Comparison of ENCODE assay signal across 1 cellular context in genomic region chr19:17075035-17075859, GRCh38.
TF ChIP-seq lines count a peak whose summit lies in the region.

Gene HAUS8 (minus strand): TSS chr19:17075452. CDS start chr19:17075422, 30 bp downstream.
Gene MYO9B (plus strand): TSS chr19:17075777. CDS start chr19:17101718, 25,941 bp downstream.

TF ChIP-seq in K562, 482 proteins besides CTCF, POLR2A, EP300 and RAD21 (continued from another document and continues in another):
- TF ChIP-seq ZFP36 (IDR thresholded peaks at IDR 0.05; ENCODE audit: low read depth, low read length, partially characterized antibody) (peak; percentile 35), TCF7L2 (IDR thresholded peaks at IDR 0.05; ENCODE audit: low read depth, low read length) (peak; percentile 100), RCOR1 (IDR thresholded peaks at IDR 0.05; ENCODE audit: borderline replicate concordance in 1 of 2, low read depth in 2 of 2, low read length in 2 of 2) (no peak; a peak in 1 of 4 replicates), ZNF668 (CRISPR knock-in tag; IDR thresholded peaks at IDR 0.05) (no peak), RBBP5 (IDR thresholded peaks at IDR 0.05; ENCODE audit: borderline replicate concordance, insufficient read depth, low read length, poor library complexity, severe bottlenecking) (peak; percentile 85), ZNF57 (CRISPR knock-in tag; IDR thresholded peaks at IDR 0.05) (no peak), RNF219 (CRISPR knock-in tag; IDR thresholded peaks at IDR 0.05) (no peak), GMEB1 (CRISPR knock-in tag; IDR thresholded peaks at IDR 0.05) (peak; percentile 79), FOXJ3 (CRISPR knock-in tag; IDR thresholded peaks at IDR 0.05) (no peak), ZNF79 (CRISPR knock-in tag; IDR thresholded peaks at IDR 0.05; ENCODE audit: low read depth) (no peak), KLF16 (IDR thresholded peaks at IDR 0.05) (no peak), ZNF449 (CRISPR knock-in tag; IDR thresholded peaks at IDR 0.05) (no peak), ZNF644 (tag; IDR thresholded peaks at IDR 0.05; ENCODE audit: low read depth) (no peak), ATF2 (CRISPR knock-in tag; IDR thresholded peaks at IDR 0.05) (no peak), ASH1L (IDR thresholded peaks at IDR 0.05; ENCODE audit: borderline replicate concordance, low read depth, partially characterized antibody) (peak; percentile 79), TCF3 (CRISPR knock-in tag; IDR thresholded peaks at IDR 0.05) (0 out of 2 replicates have a peak, but pooled peaks have one; percentile 20), ZNF586 (CRISPR knock-in tag; conservative IDR thresholded peaks at IDR 0.05) (no peak), MEF2A (IDR thresholded peaks at IDR 0.05; ENCODE audit: control insufficient read depth, low read depth, low read length) (no peak), CREB1 (IDR thresholded peaks at IDR 0.05) (peak; percentile 81), CREB1 (CRISPR knock-in tag; IDR thresholded peaks at IDR 0.05) (peak; percentile 88), ZNF592 (IDR thresholded peaks at IDR 0.05) (0 out of 2 replicates have a peak, but pooled peaks have one; percentile 20), KDM2B (CRISPR knock-in tag; IDR thresholded peaks at IDR 0.05) (no peak), TEAD1 (CRISPR knock-in tag; IDR thresholded peaks at IDR 0.05) (peak; percentile 3 to 69; a peak in 1 of 4 replicates), HNRNPLL (IDR thresholded peaks at IDR 0.05; ENCODE audit: low read depth, low read length, poor library complexity, severe bottlenecking) (peak; percentile 59), ZNF175 (CRISPR knock-in tag; IDR thresholded peaks at IDR 0.05; ENCODE audit: low read depth) (no peak), ELK1 (CRISPR knock-in tag; IDR thresholded peaks at IDR 0.05) (no peak), AFF1 (IDR thresholded peaks at IDR 0.05; ENCODE audit: low read depth in 1 of 2, partially characterized antibody in 2 of 2) (no peak), TAF7 (tag; IDR thresholded peaks at IDR 0.05) (peak; percentile 99), ZFP30 (CRISPR knock-in tag; IDR thresholded peaks at IDR 0.05; ENCODE audit: borderline replicate concordance) (no peak), SETDB1 (IDR thresholded peaks at IDR 0.05; ENCODE audit: low read length) (no peak), GTF3C2 (IDR thresholded peaks at IDR 0.05; ENCODE audit: borderline replicate concordance, extremely low read depth, insufficient read length) (no peak), ZNF551 (CRISPR knock-in tag; IDR thresholded peaks at IDR 0.05) (no peak), ZBTB8A (IDR thresholded peaks at IDR 0.05; ENCODE audit: partially characterized antibody) (no peak), KHSRP (IDR thresholded peaks at IDR 0.05) (no peak), ZNF766 (CRISPR knock-in tag; conservative IDR thresholded peaks at IDR 0.05) (no peak), ZNF232 (CRISPR knock-in tag; IDR thresholded peaks at IDR 0.05) (no peak), HOMEZ (CRISPR knock-in tag; IDR thresholded peaks at IDR 0.05) (no peak)
